21 cellular contexts compared by ENCODE assay signal in the genomic region with DNA sequence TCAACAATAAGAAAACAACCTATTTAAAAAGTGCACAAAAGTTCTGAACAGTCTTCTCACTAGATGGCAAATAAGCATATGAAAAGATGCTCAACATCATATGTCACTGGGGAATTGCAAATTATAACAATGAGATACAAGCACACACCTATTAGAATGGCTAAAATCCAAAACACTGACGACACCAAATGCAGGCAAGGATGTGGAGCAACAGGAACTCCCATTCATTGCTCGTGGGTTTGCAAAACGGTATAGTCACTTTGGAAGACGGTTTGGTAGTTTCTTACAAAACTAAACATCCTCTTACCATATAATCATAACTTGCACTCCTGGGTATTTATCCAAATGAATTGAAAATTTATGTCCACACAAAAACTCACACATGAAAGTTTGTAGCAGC.
"Had no signal": no experiment of that assay in that cellular context is flagged by ENCODE, and none has a peak within 500 bp of the region (broad histone marks: within the 10 kb centered on the region; RNA-seq: fewer than 3 reads in every experiment).

No MANE protein-coding gene starts in this region.

- H3K9me3 ChIP-seq: pancreas, upper lobe of right lung had no signal

- H3K27me3 ChIP-seq: dorsolateral prefrontal cortex, pancreas had no signal

- ATAC-seq: activated T-cell treated with anti-CD3 and anti-CD28 coated beads, Interleukin-2, amount 50 U/mL, for 72 hours; effector memory CD8-positive, alpha-beta T cell; foreskin keratinocyte; lower lobe of right lung; naive thymus-derived CD4-positive, alpha-beta T cell; pancreas; right cardiac atrium; stimulated activated naive CD8-positive, alpha-beta T cell treated with anti-CD3 and anti-CD28 coated beads, Interleukin-15, Interleukin-2, amounts not matched to agents 100 U/mL and 50 U/mL, for 24 hours; T-helper 17 cell; upper lobe of right lung had no signal

- H3K4me1 Mint-ChIP-seq: naive thymus-derived CD4-positive, alpha-beta T cell; T-helper 17 cell had no signal

- DNase-seq: activated CD4-positive, alpha-beta T cell treated with anti-CD3 and anti-CD28 coated beads for 4 hours; activated CD4-positive, alpha-beta T cell treated with anti-CD3 and anti-CD28 coated beads, Interleukin-2, amount 50 U/mL, for 48 hours; activated CD4-positive, CD25-positive, alpha-beta regulatory T cell; activated effector memory CD4-positive, alpha-beta T cell treated with Interleukin-2 at 50 U/mL for 16 hours; activated naive CD4-positive, alpha-beta T cell treated with anti-CD3 and anti-CD28 coated beads for 36 hours; activated T-cell treated with anti-CD3 and anti-CD28 coated beads, Interleukin-2, amount 50 U/mL, for 72 hours; caudate nucleus; dorsolateral prefrontal cortex; effector memory CD8-positive, alpha-beta T cell; foreskin keratinocyte; kidney; lower lobe of right lung; naive thymus-derived CD4-positive, alpha-beta T cell; pancreas; right cardiac atrium; stimulated activated CD4-positive, alpha-beta T cell treated with anti-CD3 and anti-CD28 coated beads, Interleukin-12 subunit alpha, Interleukin-12 subunit beta, amount 100 ng/mL, for 4 hours; stimulated activated CD4-positive, alpha-beta T cell treated with anti-CD3 and anti-CD28 coated beads, Interleukin-4, amount 100 ng/mL, for 4 hours; stimulated activated naive CD8-positive, alpha-beta T cell treated with anti-CD3 and anti-CD28 coated beads, Interleukin-15, Interleukin-2, amounts not matched to agents 100 U/mL and 50 U/mL, for 24 hours; T-helper 17 cell; upper lobe of right lung had no signal

- H3K27ac ChIP-seq: dorsolateral prefrontal cortex, foreskin keratinocyte, lower lobe of right lung, pancreas, upper lobe of right lung had no signal

- H3K4me1 ChIP-seq: foreskin keratinocyte, lower lobe of right lung, pancreas, upper lobe of right lung had no signal

- H3K4me3 ChIP-seq: dorsolateral prefrontal cortex, lower lobe of right lung, pancreas, upper lobe of right lung had no signal

- H3K4me3 Mint-ChIP-seq: activated naive CD4-positive, alpha-beta T cell treated with anti-CD3 and anti-CD28 coated beads for 36 hours; activated T-cell treated with anti-CD3 and anti-CD28 coated beads, Interleukin-2, amount 50 U/mL, for 72 hours; effector memory CD8-positive, alpha-beta T cell; naive thymus-derived CD4-positive, alpha-beta T cell; T-helper 17 cell had no signal

- H3K36me3 ChIP-seq: lower lobe of right lung, pancreas, upper lobe of right lung had no signal

- FAIRE-seq: colon, kidney, pancreas had no signal

- H3K27ac Mint-ChIP-seq: activated naive CD4-positive, alpha-beta T cell treated with anti-CD3 and anti-CD28 coated beads for 36 hours; activated T-cell treated with anti-CD3 and anti-CD28 coated beads, Interleukin-2, amount 50 U/mL, for 72 hours; effector memory CD8-positive, alpha-beta T cell; naive thymus-derived CD4-positive, alpha-beta T cell; T-helper 17 cell had no signal
